Comparison of ENCODE assay signal across 16 cellular contexts in genomic region chr11:541433-541885, GRCh38.
"Had no signal": no experiment of that assay in that cellular context is flagged by ENCODE, and none has a peak within 500 bp of the region (broad histone marks: within the 10 kb centered on the region; RNA-seq: fewer than 3 reads in every experiment).

No MANE protein-coding gene starts in this region.

- DNase-seq: activated B cell treated with CpG ODN at 0.5 μM for 24 hours; activated CD4-positive, alpha-beta T cell treated with anti-CD3 and anti-CD28 coated beads, Interleukin-2, amount 50 U/mL, for 1 hour; activated CD8-positive, alpha-beta memory T cell treated with anti-CD3 and anti-CD28 coated beads, Interleukin-2, amount 50 U/mL, for 4 hours; activated naive CD4-positive, alpha-beta T cell treated with anti-CD3 and anti-CD28 coated beads for 36 hours; activated T-cell treated with anti-CD3 and anti-CD28 coated beads, Interleukin-2, amount 50 U/mL, for 4 hours; caudate nucleus; effector memory CD8-positive, alpha-beta T cell; hippocampal formation; midbrain; stimulated activated CD4-positive, alpha-beta T cell treated with anti-CD3 and anti-CD28 coated beads, Interleukin-4, amount 100 ng/mL, for 24 hours; stomach; T-helper 9 cell; trophoblast cell had no signal

- H3K27ac ChIP-seq: skin epidermis, stomach had no signal

- H3K9me3 ChIP-seq: stomach had no signal

- H3K4me3 ChIP-seq: skin epidermis, stomach had no signal

- H3K36me3 ChIP-seq: stomach had no signal

- ATAC-seq: activated T-cell treated with anti-CD3 and anti-CD28 coated beads, Interleukin-2, amount 50 U/mL, for 4 hours; effector memory CD8-positive, alpha-beta T cell; stimulated activated effector memory CD8-positive, alpha-beta T cell treated with anti-CD3 and anti-CD28 coated beads, Interleukin-12 subunit alpha, Interleukin-12 subunit beta, amount 100 ng/mL, for 72 hours; T-cell had no signal
